ENCODE assay signal across 22 cellular contexts in the genomic region with DNA sequence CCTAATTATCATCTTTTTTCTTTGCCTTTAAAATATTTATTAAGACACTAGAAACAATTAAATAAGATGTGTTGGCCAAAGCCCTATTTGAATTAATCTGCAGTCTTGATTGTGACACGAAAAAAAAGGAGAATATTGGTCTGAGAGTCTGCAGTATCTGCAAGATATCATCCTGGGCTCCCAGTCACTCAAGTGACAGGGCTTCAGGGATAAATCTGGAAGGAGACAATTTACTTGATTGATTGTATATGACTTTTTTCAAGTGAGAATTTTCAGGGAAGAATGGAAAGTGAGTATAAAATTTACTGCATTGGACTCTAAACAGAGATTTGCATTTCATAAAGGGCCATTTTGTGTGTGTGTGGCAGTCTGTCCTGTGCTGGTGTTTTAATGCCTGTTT.
"Had no signal": no experiment of that assay in that cellular context is flagged by ENCODE, and none has a peak within 500 bp of the region (broad histone marks: within the 10 kb centered on the region; RNA-seq: fewer than 3 reads in every experiment).

No MANE protein-coding gene starts in this region.

- DNase-seq: activated B cell treated with CpG ODN at 0.5 μM for 24 hours; activated CD4-positive, alpha-beta memory T cell treated with anti-CD3 and anti-CD28 coated beads for 36 hours; activated CD4-positive, alpha-beta T cell treated with anti-CD3 and anti-CD28 coated beads for 4 hours; activated CD4-positive, alpha-beta T cell treated with anti-CD3 and anti-CD28 coated beads, Interleukin-2, amount 50 U/mL, for 1 hour; activated CD4-positive, CD25-positive, alpha-beta regulatory T cell treated with anti-CD3 and anti-CD28 coated beads, Interleukin-2, amount 50 U/mL, for 72 hours; activated CD8-positive, alpha-beta memory T cell treated with anti-CD3 and anti-CD28 coated beads, Interleukin-2, amount 50 U/mL, for 48 hours; activated effector memory CD4-positive, alpha-beta T cell treated with Interleukin-2 at 50 U/mL for 16 hours; activated naive CD4-positive, alpha-beta T cell treated with anti-CD3 and anti-CD28 coated beads, Interleukin-2, amount 10 ng/mL, durations not matched to agents 7 days and 5 days; activated naive CD8-positive, alpha-beta T cell treated with anti-CD3 and anti-CD28 coated beads, Interleukin-2, amount 50 U/mL, for 24 hours; activated T-cell treated with anti-CD3 and anti-CD28 coated beads, Interleukin-2, amount 50 U/mL, for 48 hours; anterior cingulate cortex; brain microvascular endothelial cell; KG1; NCI-H146; NCI-H2171; NCI-H2227 treated with DMSO at 0.1 percent for 48 hours; NCI-H446; NK-92 treated with Interleukin-12 subunit alpha and Interleukin-12 subunit beta, amount 100 ng/mL, for 24 hours; Peyer's patch; SIG-M5; SW 1271 had no signal

- ATAC-seq: activated naive CD8-positive, alpha-beta T cell treated with anti-CD3 and anti-CD28 coated beads, Interleukin-2, amount 50 U/mL, for 24 hours; PC-3 had no signal

- H3K36me3 ChIP-seq: brain microvascular endothelial cell, Peyer's patch had no signal

- H3K9me3 ChIP-seq: Peyer's patch had no signal

- H3K27me3 ChIP-seq: brain microvascular endothelial cell, Peyer's patch had no signal

- H3K27ac ChIP-seq: brain microvascular endothelial cell, Peyer's patch had no signal

- H3K4me1 ChIP-seq: Peyer's patch had no signal

- H3K4me3 ChIP-seq: Peyer's patch had no signal
